9 cellular contexts compared by ENCODE assay signal in the genomic region with DNA sequence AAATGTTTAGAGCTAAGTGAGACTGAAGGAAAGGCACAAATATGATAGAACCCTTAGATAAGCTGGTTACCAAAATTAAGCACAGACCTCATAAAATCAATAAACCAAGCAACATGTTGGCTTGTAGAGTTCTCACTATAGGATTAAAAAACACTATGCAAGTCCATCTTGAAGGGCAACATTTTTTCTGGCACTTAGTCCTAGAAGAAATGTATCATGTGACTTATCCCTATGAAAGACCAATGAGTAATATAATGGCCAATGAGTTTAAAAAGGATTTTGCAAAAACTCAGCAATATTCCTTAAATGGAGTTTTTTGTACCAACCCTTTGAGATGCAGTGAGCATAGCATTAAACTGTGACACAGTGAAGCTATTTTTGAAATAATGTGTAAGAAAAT.
"Had no signal": no experiment of that assay in that cellular context is flagged by ENCODE, and none has a peak within 500 bp of the region (broad histone marks: within the 10 kb centered on the region; RNA-seq: fewer than 3 reads in every experiment).

No MANE protein-coding gene starts in this region.

- H3K4me3 ChIP-seq: GM23338 had no signal

- H3K9ac ChIP-seq: KMS-11 had no signal

- DNase-seq: H9, HCEC 1CT, IMR-90, KBM-7 had no signal

- ATAC-seq: GM23338, HepG2 had no signal

- H3K4me2 ChIP-seq: GM23338, KMS-11 had no signal

- H3K27ac ChIP-seq: KMS-11 had no signal

- FAIRE-seq: H1, H54, HepG2 had no signal

- H2AFZ ChIP-seq: GM23338 had no signal
